In the genomic region with DNA sequence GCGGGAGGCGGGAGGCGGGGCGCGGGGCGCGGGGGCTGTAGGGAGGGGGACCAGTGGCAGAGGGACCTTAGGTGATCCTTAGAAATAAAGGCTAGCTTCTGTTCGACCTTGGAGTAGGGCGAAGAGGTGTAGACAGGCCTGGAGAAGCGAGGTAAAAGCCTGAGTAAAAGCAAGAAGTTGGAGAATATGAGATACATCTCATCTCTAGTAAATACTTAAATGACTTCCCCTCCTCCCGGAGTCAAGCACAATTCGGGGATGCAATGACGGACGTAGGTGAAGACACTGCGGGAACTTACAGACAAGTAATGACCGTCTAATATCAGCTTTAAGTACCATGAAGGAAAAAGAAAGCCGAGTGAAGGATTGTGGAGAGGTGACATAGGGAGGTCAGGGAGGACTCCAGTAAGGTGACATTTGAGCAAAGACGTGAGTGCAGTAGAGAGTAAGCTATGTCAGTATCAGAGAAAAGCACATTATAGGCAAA, we compare ENCODE assay signal across 8 cellular contexts. TPM values are rescaled to one million over a fixed set of nuclear protein-coding genes. Genes with fewer than 3 reads are reported as not detected.
DNase-seq lines count a peak whose midpoint lies in the region; ATAC-seq and TF ChIP-seq lines count a peak whose summit lies in the region.

No MANE protein-coding gene starts in this region.

- ATAC-seq in left ventricle myocardium superior, result no peak
- peak; percentile 2 for ATAC-seq in HG02943 (IDR thresholded peaks at IDR 0.05; ENCODE audit: low read depth, unreplicated experiment)

- CTCF ChIA-PET in RWPE1 (lab: Yijun Ruan, JAX), result interaction anchor here (0.6 kb wide), 1 partner anchor 380 kb away, joined by 3 read pairs; no protein-coding TSS in a partner anchor

- no peak for DNase-seq in left ventricle myocardium inferior
- no peak for DNase-seq in left ventricle myocardium superior
- peak; percentile 33 for DNase-seq in RWPE1 (ENCODE audit: low spot score)
- peak; percentile 21 for DNase-seq in fibroblast of peridontal ligament (ENCODE audit: extremely low read depth)
- DNase-seq in skeletal muscle cell (ENCODE audit: low read depth), result no peak
- no peak for DNase-seq in stimulated activated CD4-positive, alpha-beta T cell treated with anti-CD3 and anti-CD28 coated beads, Interleukin-4, amount 100 ng/mL, for 24 hours
- no peak for DNase-seq in NCI-H226

- peaks cover 36% of the 10 kb centered on the region for H3K4me1 ChIP-seq in left ventricle myocardium inferior

- TF ChIP-seq CTCF in left ventricle myocardium inferior (IDR thresholded peaks at IDR 0.05; ENCODE audit: borderline replicate concordance) (no peak), RWPE1 (conservative IDR thresholded peaks at IDR 0.05; ENCODE audit: low read depth) (no peak)

- H3K36me3 ChIP-seq in left ventricle myocardium inferior, result peaks cover under 1% of the 10 kb centered on the region

- intact Hi-C loops in left ventricle myocardium inferior (cut with micrococcal nuclease) (no loop called here), left ventricle myocardium superior (cut with micrococcal nuclease) (no loop called here)

- no peaks in the 10 kb centered on the region for H3K27me3 ChIP-seq in left ventricle myocardium inferior (ENCODE audit: low read depth)

- POLR2A ChIA-PET in RWPE1 (lab: Yijun Ruan, JAX; ENCODE audit: low non-redundant PET), result no interaction called here

- H3K9me3 ChIP-seq in left ventricle myocardium inferior (replicated peaks), result no peaks in the 10 kb centered on the region

- H3K27ac ChIP-seq in left ventricle myocardium inferior (replicated peaks) (peak overlapping the region; percentile 98), RWPE1 (peak overlapping the region; percentile 97)

- H3K4me3 ChIP-seq in left ventricle myocardium inferior (peak overlapping the region; percentile 77), skeletal muscle cell (ENCODE audit: low read depth, low read length) (peak overlapping the region; percentile 72)

RNA-seq across cellular contexts. Expression of a gene that starts 0.5 kb away (rescaled TPM):
- total RNA-seq in left ventricle myocardium inferior, result 9.7 TPM
- 10.0 TPM for total RNA-seq in left ventricle myocardium superior

Comparison
In these comparisons a context has a peak if more than half of its experiments do, and no peak if none do; other contexts are left out.
1. DNase-seq: peak in RWPE1 (single experiment) and fibroblast of peridontal ligament (single experiment); none in left ventricle myocardium inferior (single experiment), left ventricle myocardium superior (single experiment), skeletal muscle cell (single experiment), stimulated activated CD4-positive, alpha-beta T cell treated with anti-CD3 and anti-CD28 coated beads, Interleukin-4, amount 100 ng/mL, for 24 hours (single experiment) and NCI-H226 (single experiment).